ENCODE assay signal across 12 cellular contexts in genomic region chr4:80268081-80268823, GRCh38. TPM values are rescaled to one million over a fixed set of nuclear protein-coding genes. Genes with fewer than 3 reads are reported as not detected.
DNase-seq lines count a peak whose midpoint lies in the region; ATAC-seq lines count a peak whose summit lies in the region.
"Had no signal": no experiment of that assay in that cellular context is flagged by ENCODE, and none has a peak within 500 bp of the region (broad histone marks: within the 10 kb centered on the region; RNA-seq: fewer than 3 reads in every experiment).

No MANE protein-coding gene starts in this region.

- WGBS in HUES64, result 18% methylated on average over 28 of the region's 31 CpGs
- 5% methylated on average over 27 of the region's 31 CpGs for WGBS in mesenchymal stem cell

- H3K9me3 ChIP-seq in HUES64 (ENCODE audit: insufficient read depth, low read depth, low read length), result no peaks in the 10 kb centered on the region
- H3K9me3 ChIP-seq in mesenchymal stem cell (ENCODE audit: control insufficient read depth, low read length), result no peaks in the 10 kb centered on the region
- H3K9me3 ChIP-seq: gastrocnemius medialis had no signal

- peak overlapping the region in 1 of 2 experiments; percentile 79 for H3K4ac ChIP-seq in mesenchymal stem cell (ENCODE audit: low read depth in 1 of 2, low read length in 2 of 2)

- peak overlapping the region; percentile 11 for H4K91ac ChIP-seq in mesenchymal stem cell (ENCODE audit: low read length)

- H3K23ac ChIP-seq in mesenchymal stem cell (ENCODE audit: low read length in 2 of 2), result peak overlapping the region in 1 of 2 experiments; percentile 78

- H2BK120ac ChIP-seq in mesenchymal stem cell (ENCODE audit: low read depth, low read length), result no peak overlapping the region

- ATAC-seq in HG03378 (IDR thresholded peaks at IDR 0.05; ENCODE audit: unreplicated experiment) (no peak), GM21528 (IDR thresholded peaks at IDR 0.05; ENCODE audit: low FRiP score, unreplicated experiment) (no peak), HG03175 (IDR thresholded peaks at IDR 0.05; ENCODE audit: unreplicated experiment) (no peak), HG03025 (IDR thresholded peaks at IDR 0.05; ENCODE audit: low FRiP score, unreplicated experiment) (no peak)
- ATAC-seq: gastrocnemius medialis had no signal

- H3K36me3 ChIP-seq in HUES64 (ENCODE audit: insufficient read depth, low read length), result no peaks in the 10 kb centered on the region
- H3K36me3 ChIP-seq in mesenchymal stem cell (ENCODE audit: control insufficient read depth in 1 of 2, insufficient read depth in 2 of 2, low read depth in 1 of 2, low read length in 2 of 2), result peaks cover 0 to 3% of the 10 kb centered on the region in 2 experiments
- H3K36me3 ChIP-seq: gastrocnemius medialis had no signal

- H3K4me3 ChIP-seq in HUES64 (ENCODE audit: low read length) (peak overlapping the region; percentile 26), mesenchymal stem cell (ENCODE audit: insufficient read depth in 1 of 2, low read depth in 1 of 2, low read length in 2 of 2) (peak overlapping the region; percentile 67 to 98)
- H3K4me3 ChIP-seq: gastrocnemius medialis had no signal

- peak overlapping the region; percentile 13 for H2AK5ac ChIP-seq in mesenchymal stem cell (ENCODE audit: low read length, severe bottlenecking)

- H3K27me3 ChIP-seq in HUES64 (ENCODE audit: insufficient read depth, low read length) (peaks cover 100% of the 10 kb centered on the region), mesenchymal stem cell (ENCODE audit: control insufficient read depth in 1 of 2, insufficient read depth in 1 of 2, low read length in 2 of 2) (peaks cover 5 to 6% of the 10 kb centered on the region in 2 experiments)

- peak overlapping the region in 1 of 2 experiments; percentile 66 for H3K18ac ChIP-seq in mesenchymal stem cell (ENCODE audit: low read depth in 1 of 2, low read length in 2 of 2)

- peak overlapping the region; percentile 84 for H2BK15ac ChIP-seq in mesenchymal stem cell (ENCODE audit: low read depth, poor library complexity, severe bottlenecking)

- peak overlapping the region; percentile 81 for H2BK5ac ChIP-seq in mesenchymal stem cell (ENCODE audit: low read depth, low read length, poor library complexity, severe bottlenecking)

- H3K14ac ChIP-seq in mesenchymal stem cell (ENCODE audit: low read length in 2 of 2), result peak overlapping the region in 1 of 2 experiments; percentile 82

- no peak overlapping the region for H3K9ac ChIP-seq in HUES64 (ENCODE audit: low read depth, low read length)
- peak overlapping the region; percentile 95 for H3K9ac ChIP-seq in mesenchymal stem cell (ENCODE audit: low read length)

- peaks cover 3% of the 10 kb centered on the region for H3K79me1 ChIP-seq in mesenchymal stem cell (replicated peaks; ENCODE audit: low read length, poor library complexity, severe bottlenecking)

- DNase-seq in AG08396 (ENCODE audit: low spot score) (peak; percentile 38), cerebellum (ENCODE audit: low spot score) (peak; percentile 48), mesenchymal stem cell (peak; percentile 43)
- DNase-seq: activated naive CD4-positive, alpha-beta T cell treated with anti-CD3 and anti-CD28 coated beads, Interleukin-2, amount 50 U/mL, for 16 hours; gastrocnemius medialis; NCI-H524; T1000 had no signal

- peak overlapping the region; percentile 21 for H4K8ac ChIP-seq in mesenchymal stem cell (ENCODE audit: low read length)

- H3K4me1 ChIP-seq in HUES64 (ENCODE audit: insufficient read depth, low read length) (peaks cover 8% of the 10 kb centered on the region; the same call in 1 of the 2 replicates), mesenchymal stem cell (ENCODE audit: control insufficient read depth, insufficient read depth, low read depth, low read length) (peaks cover 14% of the 10 kb centered on the region)

- no peak overlapping the region for H3K27ac ChIP-seq in HUES64 (ENCODE audit: low read depth, low read length)
- peak overlapping the region; percentile 86 for H3K27ac ChIP-seq in mesenchymal stem cell (ENCODE audit: low read length, poor library complexity, severe bottlenecking)
- H3K27ac ChIP-seq: gastrocnemius medialis had no signal

- H3K4me2 ChIP-seq in mesenchymal stem cell (ENCODE audit: low read length, poor library complexity, severe bottlenecking), result peak overlapping the region; percentile 98

- peak overlapping the region; percentile 86 for H2AFZ ChIP-seq in mesenchymal stem cell (ENCODE audit: low read depth, low read length)

- H2BK12ac ChIP-seq in mesenchymal stem cell (ENCODE audit: low read length in 2 of 2), result peak overlapping the region; percentile 37 to 38

RNA-seq across cellular contexts. Expression of gene FGF5, which starts 1.8 kb away (rescaled TPM):
- polyA plus RNA-seq in HUES64 (2013, experiment 1 of 2), result not detected
- polyA plus RNA-seq in HUES64 (2013, experiment 2 of 2), result not detected
- total RNA-seq in cerebellum, result 26.1 TPM
- polyA plus RNA-seq in mesenchymal stem cell (2013, experiment 1 of 2), result 3.1 TPM
- polyA plus RNA-seq in mesenchymal stem cell (2013, experiment 2 of 2), result 3.2 TPM
- total RNA-seq: gastrocnemius medialis had no signal
